In the genomic region with DNA sequence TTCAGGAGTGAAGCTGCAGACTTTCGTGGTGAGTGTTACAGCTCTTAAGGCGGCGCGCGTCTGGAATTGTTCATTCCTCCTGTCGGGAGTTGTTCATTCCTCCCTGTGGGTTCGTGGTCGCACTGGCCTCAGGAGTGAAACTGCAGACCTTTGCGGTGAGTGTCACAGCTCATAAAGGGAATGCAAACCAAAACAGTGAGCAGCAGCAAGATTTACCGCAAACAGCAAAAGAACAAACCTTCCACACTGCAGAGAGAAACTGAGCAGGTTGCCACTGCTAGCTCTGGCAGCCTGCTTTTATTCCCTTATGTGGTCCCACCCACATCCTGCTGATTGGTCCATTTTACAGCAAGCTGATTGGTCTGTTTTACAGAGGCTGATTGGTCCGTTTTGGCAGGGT, we compare ENCODE assay signal across 28 cellular contexts. TPM values are rescaled to one million over a fixed set of nuclear protein-coding genes. Genes with fewer than 3 reads are reported as not detected.
DNase-seq lines count a peak whose midpoint lies in the region; ATAC-seq and TF ChIP-seq lines count a peak whose summit lies in the region.
"Had no signal": no experiment of that assay in that cellular context is flagged by ENCODE, and none has a peak within 500 bp of the region (broad histone marks: within the 10 kb centered on the region; RNA-seq: fewer than 3 reads in every experiment).

No MANE protein-coding gene starts in this region.

- intact Hi-C loops in Panc1 (cut with micrococcal nuclease; ENCODE audit: unreplicated experiment), result no loop called here
- intact Hi-C loops in PC-9 (cut with micrococcal nuclease; ENCODE audit: unreplicated experiment), result no loop called here

- no peaks in the 10 kb centered on the region for H3K4me1 ChIP-seq in Panc1 (ENCODE audit: control insufficient read depth, insufficient read depth, low read length)
- H3K4me1 ChIP-seq in smooth muscle cell (ENCODE audit: low read depth), result no peaks in the 10 kb centered on the region
- no peaks in the 10 kb centered on the region for H3K4me1 ChIP-seq in PC-9 (replicated peaks; ENCODE audit: insufficient read depth)
- H3K4me1 ChIP-seq in HAP-1, result no peaks in the 10 kb centered on the region

- no peaks in the 10 kb centered on the region for H3K79me2 ChIP-seq in smooth muscle cell (ENCODE audit: low read depth)
- no peaks in the 10 kb centered on the region for H3K79me2 ChIP-seq in PC-9 (ENCODE audit: low read depth)

- ATAC-seq in Panc1, result no peak; the same call in 1 of the 2 replicates
- ATAC-seq: HepG2, T-helper 17 cell had no signal

- 51% methylated on average over 11 of the region's 11 CpGs for WGBS in smooth muscle cell (ENCODE audit: low lambda C conversion rate)

- no peak overlapping the region for H2AFZ ChIP-seq in smooth muscle cell (ENCODE audit: low read depth)
- no peak overlapping the region for H2AFZ ChIP-seq in PC-9

- CTCF ChIA-PET in Panc1 (lab: Charles Lee), result no interaction called here
- CTCF ChIA-PET in PC-9 (lab: Charles Lee), result no interaction called here

- H3K4me3 ChIP-seq in Panc1 (ENCODE audit: low read depth in 2 of 2, low read length in 2 of 2), result peak overlapping the region; percentile 19 to 45; a peak in 3 of 4 replicates
- no peak overlapping the region for H3K4me3 ChIP-seq in smooth muscle cell
- H3K4me3 ChIP-seq in PC-9, result no peak overlapping the region
- H3K4me3 ChIP-seq in HAP-1, result no peak overlapping the region
- H3K4me3 ChIP-seq: SK-N-MC had no signal

- DNase-seq in HT1080 (ENCODE audit: low read depth), result peak; percentile 10
- DNase-seq in Panc1 (ENCODE audit: low read depth, low spot score), result no peak
- peak; percentile 88 for DNase-seq in astrocyte of the hippocampus (ENCODE audit: low read depth, low spot score)
- DNase-seq in smooth muscle cell (lab: John Stamatoyannopoulos, UW; ENCODE audit: unreplicated experiment), result no peak
- DNase-seq in NCI-H2107 treated with DMSO at 0.1 percent for 48 hours (lab: John Stamatoyannopoulos, UW; ENCODE audit: unreplicated experiment), result no peak
- no peak for DNase-seq in PC-9
- DNase-seq in HAP-1 (ENCODE audit: low spot score in 2 of 2), result no peak
- DNase-seq: ACHN; AML-193; C1 segment of cervical spinal cord; Calu3; CD8-positive, alpha-beta memory T cell; DMS153; GDM1; H7; KBM-7; NCI-H1105 treated with DMSO at 0.1 percent for 48 hours; NCI-H1694; NCI-H2081; NCI-H2171 treated with DMSO at 0.1 percent for 48 hours; NCI-H446; NCI-H526 treated with DMSO at 0.1 percent for 48 hours; Right ventricle myocardium superior; SW 1271; T-helper 17 cell had no signal

- no peaks in the 10 kb centered on the region for H3K9me3 ChIP-seq in Panc1 (ENCODE audit: control insufficient read depth, insufficient read depth, low read depth, low read length)
- no peaks in the 10 kb centered on the region for H3K9me3 ChIP-seq in smooth muscle cell (replicated peaks; ENCODE audit: low read depth)
- H3K9me3 ChIP-seq in PC-9 (ENCODE audit: insufficient read depth, low read depth), result no peaks in the 10 kb centered on the region
- H3K9me3 ChIP-seq in HAP-1, result no peaks in the 10 kb centered on the region

- H3K4me2 ChIP-seq in smooth muscle cell (peak overlapping the region; percentile 59), PC-9 (no peak overlapping the region)

- H3K27ac ChIP-seq in Panc1 (ENCODE audit: low read length) (no peak overlapping the region), smooth muscle cell (ENCODE audit: low read depth) (no peak overlapping the region), PC-9 (no peak overlapping the region)
- H3K27ac ChIP-seq: SK-N-MC had no signal

- H4K20me1 ChIP-seq in smooth muscle cell (ENCODE audit: low read depth), result no peaks in the 10 kb centered on the region
- H4K20me1 ChIP-seq in PC-9 (ENCODE audit: insufficient read depth), result no peaks in the 10 kb centered on the region

- no peak overlapping the region for H3K9ac ChIP-seq in smooth muscle cell (ENCODE audit: low read depth)

- TF ChIP-seq CTCF in Panc1 (IDR thresholded peaks at IDR 0.05) (no peak), smooth muscle cell (IDR thresholded peaks at IDR 0.05; ENCODE audit: borderline replicate concordance, insufficient read depth, poor library complexity, severe bottlenecking) (no peak), PC-9 (conservative IDR thresholded peaks at IDR 0.05) (no peak)

- H3K36me3 ChIP-seq in Panc1 (ENCODE audit: control insufficient read depth, insufficient read depth, low read length) (no peaks in the 10 kb centered on the region), smooth muscle cell (ENCODE audit: low read depth) (no peaks in the 10 kb centered on the region), PC-9 (ENCODE audit: low read depth) (no peaks in the 10 kb centered on the region), HAP-1 (replicated peaks) (no peaks in the 10 kb centered on the region)

- no TSS peak for BruUV-seq in Panc1 (replicated peaks; lab: Mats Ljungman, UMichigan)
- BruUV-seq in PC-9 (replicated peaks; lab: Mats Ljungman, UMichigan), result no TSS peak

- H3K27me3 ChIP-seq in Panc1 (ENCODE audit: control insufficient read depth, insufficient read depth, low read length) (no peaks in the 10 kb centered on the region), smooth muscle cell (ENCODE audit: low read depth) (no peaks in the 10 kb centered on the region), PC-9 (ENCODE audit: insufficient read depth, low read depth) (peaks cover 11% of the 10 kb centered on the region; the same call in 1 of the 2 replicates), HAP-1 (ENCODE audit: low read depth) (no peaks in the 10 kb centered on the region)

- H3K9me2 ChIP-seq in PC-9 (ENCODE audit: insufficient read depth), result no peaks in the 10 kb centered on the region

- POLR2A ChIA-PET in Panc1 (lab: Charles Lee), result no interaction called here
- POLR2A ChIA-PET in PC-9 (lab: Charles Lee; ENCODE audit: unreplicated experiment), result no interaction called here

- in situ Hi-C loops in Panc1 (cut with HindIII; ENCODE audit: low pct_unique_long_range_greater_than_20kb, low sequenced_read_pairs), result no loop called here
- in situ Hi-C loops in HAP-1 (cut with MboI; ENCODE audit: low sequenced_read_pairs), result no loop called here

- H3F3A ChIP-seq in smooth muscle cell (ENCODE audit: low read depth), result no peaks in the 10 kb centered on the region
- no peaks in the 10 kb centered on the region for H3F3A ChIP-seq in PC-9 (ENCODE audit: insufficient read depth, low read depth)

RNA-seq across cellular contexts. Expression of a gene that starts 52.7 kb away (rescaled TPM):
- total RNA-seq in HT1080 (2014; rRNA removed; shearing (Covaris generic)), result 14.4 and 17.2 TPM in 2 replicates
- 8.7 and 11.7 TPM in 2 replicates for polyA plus RNA-seq in HT1080 (2015; cell fraction: cytosol; rRNA removed)
- polyA plus RNA-seq in HT1080 (2015; cell fraction: nucleus; rRNA removed), result 94.0 and 109 TPM in 2 replicates
- total RNA-seq in Panc1 (2021; ENCODE audit: unreplicated experiment) (0.23 TPM), smooth muscle cell (1.7 and 3.8 TPM in 2 replicates), PC-9 (2021) (0.50 and 0.85 TPM in 2 replicates)
- 0.12 TPM for polyA plus RNA-seq in Panc1 (2012; ENCODE audit: insufficient read length)
- 1.3 and 2.3 TPM in 2 replicates for polyA plus RNA-seq in smooth muscle cell
- total RNA-seq: Calu3, HepG2, OCI-LY7, T-helper 17 cell had no signal
- polyA plus RNA-seq: CD8-positive, alpha-beta memory T cell; HepG2 had no signal

Comparison
In these comparisons a context has a peak if more than half of its experiments do, and no peak if none do; other contexts are left out.
1. DNase-seq: peak in HT1080 (single experiment) and astrocyte of the hippocampus (single experiment); none in Panc1 (single experiment), smooth muscle cell (single experiment), NCI-H2107 treated with DMSO at 0.1 percent for 48 hours (single experiment), PC-9 (0 of 2) and HAP-1 (0 of 2).
2. H3K4me3 ChIP-seq: peak in Panc1 (2 of 2); none in smooth muscle cell (single experiment), PC-9 (single experiment) and HAP-1 (single experiment).